ENCODE assay signal across 8 cellular contexts in the genomic region with DNA sequence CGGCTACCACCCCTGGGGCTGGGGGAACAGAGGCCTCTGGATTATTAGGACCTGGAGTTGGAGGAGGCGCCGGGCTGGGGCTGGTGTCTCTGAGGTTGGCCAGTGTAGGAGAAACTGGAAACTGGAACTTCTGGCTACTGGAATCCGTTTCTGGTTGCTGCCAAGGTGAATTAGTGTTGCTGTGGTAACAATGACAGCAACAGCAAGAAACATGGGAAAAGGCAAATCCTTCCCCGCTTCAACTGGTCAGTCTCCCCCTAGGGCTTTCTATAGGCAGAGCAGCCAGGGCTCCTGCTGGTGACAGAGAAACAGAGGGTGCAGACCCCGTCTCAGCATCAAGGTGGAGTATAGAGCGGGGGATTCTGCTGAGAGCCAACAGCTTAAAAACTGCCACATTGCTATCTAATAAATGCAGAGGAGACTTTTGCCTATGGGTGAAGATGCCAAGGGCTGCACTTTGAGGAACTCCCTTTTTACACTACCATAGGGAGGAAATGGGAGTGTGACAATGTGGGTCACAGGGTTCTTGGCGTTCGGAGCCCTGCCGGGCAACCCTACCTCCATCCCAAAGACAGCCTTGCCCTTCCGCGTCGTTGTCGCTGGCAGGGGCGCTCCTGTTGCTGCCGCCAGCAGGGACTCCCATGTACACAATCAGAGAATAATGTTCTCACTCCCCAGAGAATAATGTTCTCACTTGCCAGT.
DNase-seq lines count a peak whose midpoint lies in the region; ATAC-seq and TF ChIP-seq lines count a peak whose summit lies in the region.

No MANE protein-coding gene starts in this region.

- in situ Hi-C loops in brain microvascular endothelial cell (cut with HindIII; ENCODE audit: low pct_ligation_motif_present, low sequenced_read_pairs): no loop called here

- H3K9me2 ChIP-seq in Karpas-422 (replicated peaks; ENCODE audit: insufficient read depth, low read length): no peaks in the 10 kb centered on the region

- no peak overlapping the region for H3K9ac ChIP-seq in Karpas-422 (ENCODE audit: low read length)

- ATAC-seq in left lung (peak; percentile 58), HG02938 (IDR thresholded peaks at IDR 0.05; ENCODE audit: unreplicated experiment) (no peak), GM19324 (IDR thresholded peaks at IDR 0.05; ENCODE audit: low FRiP score, unreplicated experiment) (no peak)

- H3K4me3 ChIP-seq in brain microvascular endothelial cell (ENCODE audit: low read depth, low read length) (no peak overlapping the region), left lung (no peak overlapping the region), Karpas-422 (ENCODE audit: low read length) (no peak overlapping the region)

- no peak overlapping the region for H3K4me2 ChIP-seq in Karpas-422 (ENCODE audit: low read depth, low read length, poor library complexity, severe bottlenecking)

- H3K9me3 ChIP-seq in left lung (no peaks in the 10 kb centered on the region), Karpas-422 (ENCODE audit: low read length) (no peaks in the 10 kb centered on the region)

- DNase-seq in AG20443 (ENCODE audit: low spot score) (peak; percentile 88), M059J (ENCODE audit: low read depth) (peak; percentile 85), brain microvascular endothelial cell (peak; percentile 47), left lung (no peak), occipital lobe (lab: John Stamatoyannopoulos, UW) (no peak), Karpas-422 (no peak)

- no peaks in the 10 kb centered on the region for H4K20me1 ChIP-seq in Karpas-422 (ENCODE audit: insufficient read depth, low read depth, low read length)

- H2AFZ ChIP-seq in Karpas-422 (ENCODE audit: low read length): no peak overlapping the region

- H3K4me1 ChIP-seq in left lung: peaks cover 0 to 3% of the 10 kb centered on the region in 2 donors
- no peaks in the 10 kb centered on the region for H3K4me1 ChIP-seq in Karpas-422 (ENCODE audit: low read length)

- H3K27me3 ChIP-seq in brain microvascular endothelial cell (replicated peaks) (no peaks in the 10 kb centered on the region), left lung (no peaks in the 10 kb centered on the region), Karpas-422 (ENCODE audit: low read length) (no peaks in the 10 kb centered on the region)

- H3K36me3 ChIP-seq in brain microvascular endothelial cell (replicated peaks) (no peaks in the 10 kb centered on the region), left lung (no peaks in the 10 kb centered on the region), Karpas-422 (ENCODE audit: insufficient read depth, low read length) (no peaks in the 10 kb centered on the region)

- H3K27ac ChIP-seq in brain microvascular endothelial cell (no peak overlapping the region), left lung (no peak overlapping the region), Karpas-422 (ENCODE audit: low read length) (no peak overlapping the region)

- no peaks in the 10 kb centered on the region for H3K79me2 ChIP-seq in Karpas-422 (ENCODE audit: low read length)

- TF ChIP-seq CTCF in brain microvascular endothelial cell (IDR thresholded peaks at IDR 0.05; ENCODE audit: low read depth, low read length, missing control alignments) (peak; percentile 70), left lung (IDR thresholded peaks at IDR 0.05) (no peak)

- intact Hi-C loops in left lung (cut with DNase I): no loop called here

Comparison
In these comparisons a context has a peak if more than half of its experiments do, and no peak if none do; other contexts are left out.
1. DNase-seq: peak in AG20443 (single experiment), M059J (single experiment) and brain microvascular endothelial cell (single experiment); none in left lung (0 of 2), occipital lobe (single experiment) and Karpas-422 (single experiment).